8 cellular contexts compared by ENCODE assay signal in genomic region chr7:1459512-1459892, GRCh38. TPM values are rescaled to one million over a fixed set of nuclear protein-coding genes. Genes with fewer than 3 reads are reported as not detected.
DNase-seq lines count a peak whose midpoint lies in the region; TF ChIP-seq lines count a peak whose summit lies in the region.

No MANE protein-coding gene starts in this region.

- H3K4me1 Mint-ChIP-seq in nephron progenitor cell, result peaks cover 43% of the 10 kb centered on the region

- H3K36me3 Mint-ChIP-seq in nephron progenitor cell (ENCODE audit: low read depth), result no peaks in the 10 kb centered on the region

- H3K4me3 Mint-ChIP-seq in nephron progenitor cell, result peak overlapping the region; percentile 70

- peak overlapping the region; percentile 94 for H3K27ac ChIP-seq in RWPE1

- DNase-seq in DMS79 treated with DMSO at 0.1 percent for 48 hours (lab: John Stamatoyannopoulos, UW), result peak; percentile 88
- DNase-seq in H4 (ENCODE audit: low spot score), result peak; percentile 99
- DNase-seq in LHCN-M2 (ENCODE audit: low read depth), result peak; percentile 99
- DNase-seq in RWPE1 (ENCODE audit: low spot score), result peak; percentile 100
- DNase-seq in activated T-helper 9 cell treated with anti-CD3 and anti-CD28 coated beads, Interleukin-2, amount 50 U/mL, for 16 hours (ENCODE audit: low read depth), result peak; percentile 95
- DNase-seq in fibroblast of the aortic adventitia (ENCODE audit: low read depth), result peak; percentile 97
- peak; percentile 100 for DNase-seq in nephron progenitor cell
- peak; percentile 98 for DNase-seq in stimulated activated naive CD4-positive, alpha-beta T cell treated with Interleukin-2 at 50 U/mL for 16 hours (lab: John Stamatoyannopoulos, UW)

- peaks cover 3% of the 10 kb centered on the region for H3K27me3 Mint-ChIP-seq in nephron progenitor cell (ENCODE audit: low read depth, poor library complexity)

- H3K27ac Mint-ChIP-seq in nephron progenitor cell, result no peak overlapping the region

- POLR2A ChIA-PET in RWPE1 (lab: Yijun Ruan, JAX; ENCODE audit: low non-redundant PET), result no interaction called here

- H3K9me3 Mint-ChIP-seq in nephron progenitor cell, result no peaks in the 10 kb centered on the region

- TF ChIP-seq CTCF in RWPE1 (conservative IDR thresholded peaks at IDR 0.05; ENCODE audit: low read depth) (no peak), fibroblast of the aortic adventitia (IDR thresholded peaks at IDR 0.05; ENCODE audit: insufficient read depth, low read length) (no peak), nephron progenitor cell (IDR thresholded peaks at IDR 0.05) (no peak)

- peak overlapping the region; percentile 90 for H3K4me3 ChIP-seq in fibroblast of the aortic adventitia (ENCODE audit: low read depth, low read length)

- CTCF ChIA-PET in RWPE1 (lab: Yijun Ruan, JAX), result interaction anchor here (1.9 kb wide), 1 partner anchor 14 kb away, joined by 8 read pairs; no protein-coding TSS in a partner anchor

RNA-seq across cellular contexts. Expression of gene MICALL2, which starts 0.2 kb away (rescaled TPM):
- 9.8 and 13.4 TPM in 2 replicates for total RNA-seq in H4 (2014; rRNA removed; shearing (Covaris generic))
- total RNA-seq in LHCN-M2 (2014; rRNA removed), result 25.5 and 27.4 TPM in 2 replicates
- 8.5 TPM for polyA plus RNA-seq in LHCN-M2 (2012)
- total RNA-seq in fibroblast of the aortic adventitia (ENCODE audit: low replicate concordance), result 21.5 and 28.9 TPM in 2 replicates

RNA-seq across cellular contexts. Expression of gene INTS1, which starts 44.7 kb away (rescaled TPM):
- total RNA-seq in H4 (2014; rRNA removed; shearing (Covaris generic)), result 32.7 and 34.1 TPM in 2 replicates
- total RNA-seq in LHCN-M2 (2014; rRNA removed) (68.9 and 69.6 TPM in 2 replicates), fibroblast of the aortic adventitia (ENCODE audit: low replicate concordance) (44.2 and 53.1 TPM in 2 replicates)
- polyA plus RNA-seq in LHCN-M2 (2012), result 64.5 TPM

Comparison
In these comparisons a context has a peak if more than half of its experiments do, and no peak if none do; other contexts are left out.
1. Peak in every context shown above with its lines: DNase-seq, H3K4me3 ChIP-seq and H3K27ac ChIP-seq.